In the genomic region with DNA sequence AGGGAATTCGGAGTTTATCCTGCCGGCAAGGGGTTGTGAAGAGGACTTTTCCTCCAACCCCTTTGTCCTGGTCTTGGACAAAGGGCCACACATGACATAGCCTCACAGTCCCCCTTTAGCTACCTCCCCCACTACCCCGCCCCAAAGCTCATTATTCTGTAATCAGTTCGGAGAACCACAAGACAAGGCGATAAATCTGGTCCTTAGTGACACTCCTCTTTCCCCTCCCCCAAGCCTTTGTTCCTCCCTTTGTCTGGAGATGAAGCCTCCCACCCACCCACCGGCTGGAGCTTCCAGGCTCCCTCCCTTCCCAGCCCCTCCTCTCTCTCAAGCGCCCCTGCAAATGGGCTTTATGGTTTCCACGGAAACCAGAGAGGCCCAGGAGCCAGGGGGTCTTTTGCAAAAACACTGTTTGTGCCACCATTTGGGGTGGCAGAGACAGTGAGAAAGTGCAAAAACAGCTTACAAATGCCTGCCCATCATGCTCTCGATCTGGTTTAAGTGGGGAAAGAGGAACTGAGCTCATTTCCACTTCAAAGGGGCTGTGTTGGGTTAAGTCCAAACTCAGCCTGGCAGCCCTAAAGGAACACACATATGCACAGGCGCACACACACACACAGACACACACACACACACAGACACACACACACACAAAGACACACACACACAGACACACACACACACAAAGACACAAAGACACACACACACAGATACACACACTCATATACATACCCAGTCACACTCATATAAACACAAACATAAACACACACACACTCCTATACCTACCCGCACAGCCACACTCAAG, we compare ENCODE assay signal across 11 cellular contexts. TPM values are rescaled to one million over a fixed set of nuclear protein-coding genes. Genes with fewer than 3 reads are reported as not detected.
DNase-seq lines count a peak whose midpoint lies in the region; ATAC-seq and TF ChIP-seq lines count a peak whose summit lies in the region.
"Had no signal": no experiment of that assay in that cellular context is flagged by ENCODE, and none has a peak within 500 bp of the region (broad histone marks: within the 10 kb centered on the region; RNA-seq: fewer than 3 reads in every experiment).

No MANE protein-coding gene starts in this region.

- peak; percentile 72 for DNase-seq in H9
- DNase-seq in cardiac muscle cell (ENCODE audit: low read depth in 1 of 2, low spot score in 1 of 2), result peak; percentile 50 to 61
- peak; percentile 92 for DNase-seq in retina
- no peak for DNase-seq in globus pallidus (ENCODE audit: low spot score)
- DNase-seq: activated CD8-positive, alpha-beta memory T cell treated with anti-CD3 and anti-CD28 coated beads, Interleukin-2, amount 50 U/mL, for 48 hours; DMS79 had no signal

- H3K4ac ChIP-seq in H9 (ENCODE audit: low read depth, low read length), result no peak overlapping the region

- no peak overlapping the region for H4K8ac ChIP-seq in H9 (replicated peaks; ENCODE audit: insufficient read length, low read depth, low read length)

- ATAC-seq in GM19035 (IDR thresholded peaks at IDR 0.05; ENCODE audit: unreplicated experiment), result no peak
- no peak for ATAC-seq in stimulated activated memory B cell treated with anti-CD40 and anti-IgM and Interleukin-4, amounts not matched to agents 10 μg/mL and 1 μg/mL and 100 μg/mL, for 72 hours
- no peak for ATAC-seq in HG03565 (IDR thresholded peaks at IDR 0.05; ENCODE audit: unreplicated experiment)

- H3K14ac ChIP-seq in H9 (ENCODE audit: insufficient read depth, low read length), result no peak overlapping the region

- H3T11ph ChIP-seq in H9 (ENCODE audit: low read length), result no peak overlapping the region

- H3K4me2 ChIP-seq in H9 (ENCODE audit: insufficient read depth, insufficient read length, low read length), result peak overlapping the region; percentile 36
- H3K4me2 ChIP-seq in OCI-LY3 (ENCODE audit: low read length), result peak overlapping the region; percentile 28; the same call in 1 of the 2 replicates

- H2AFZ ChIP-seq in H9 (ENCODE audit: low read length) (no peak overlapping the region), OCI-LY3 (ENCODE audit: low read depth, low read length) (0 out of 2 replicates have a peak overlapping the region, but pooled peaks have one; percentile 39)

- TF ChIP-seq CTCF in H9 (conservative IDR thresholded peaks at IDR 0.05) (no peak), OCI-LY3 (IDR thresholded peaks at IDR 0.05; ENCODE audit: low read depth, low read length) (no peak), cardiac muscle cell (IDR thresholded peaks at IDR 0.05; ENCODE audit: low read depth, low read length) (no peak)

- no peaks in the 10 kb centered on the region for H3K9me3 Mint-ChIP-seq in H9
- no peaks in the 10 kb centered on the region for H3K9me3 Mint-ChIP-seq in stimulated activated memory B cell treated with anti-CD40 and anti-IgM and Interleukin-4, amounts not matched to agents 10 μg/mL and 1 μg/mL and 100 μg/mL, for 72 hours

- H4K91ac ChIP-seq in H9 (ENCODE audit: insufficient read length, low read depth, low read length), result no peak overlapping the region

- H3K23me2 ChIP-seq in H9 (ENCODE audit: insufficient read length, low read depth, low read length, poor library complexity, severe bottlenecking), result no peaks in the 10 kb centered on the region

- H3K9me3 ChIP-seq in H9 (ENCODE audit: control insufficient read depth, low read depth, low read length) (no peaks in the 10 kb centered on the region), OCI-LY3 (ENCODE audit: insufficient read depth, low read length) (no peaks in the 10 kb centered on the region), cardiac muscle cell (ENCODE audit: low read depth) (no peaks in the 10 kb centered on the region)
- H3K9me3 ChIP-seq: MG63 had no signal

- no peak overlapping the region for H3K23ac ChIP-seq in H9 (ENCODE audit: insufficient read length, low read depth, low read length)

- H3K27ac ChIP-seq in H9 (ENCODE audit: insufficient read length, low read depth, low read length) (no peak overlapping the region), OCI-LY3 (ENCODE audit: low read length) (no peak overlapping the region), cardiac muscle cell (peak overlapping the region; percentile 82)

- H3K4me1 ChIP-seq in H9 (ENCODE audit: insufficient read depth, low read length) (peaks cover 4% of the 10 kb centered on the region; the same call in 1 of the 2 replicates), OCI-LY3 (ENCODE audit: low read length) (peaks cover 6% of the 10 kb centered on the region), cardiac muscle cell (ENCODE audit: low read depth) (peaks cover 38% of the 10 kb centered on the region)

- no peak overlapping the region for H2BK120ac ChIP-seq in H9 (ENCODE audit: low read depth, low read length, poor library complexity, severe bottlenecking)

- H3K4me3 ChIP-seq in OCI-LY3 (ENCODE audit: low read length), result no peak overlapping the region
- H3K4me3 ChIP-seq in cardiac muscle cell, result no peak overlapping the region
- H3K4me3 ChIP-seq: MG63 had no signal

- no peak overlapping the region for H3K4me3 Mint-ChIP-seq in H9
- H3K4me3 Mint-ChIP-seq in stimulated activated memory B cell treated with anti-CD40 and anti-IgM and Interleukin-4, amounts not matched to agents 10 μg/mL and 1 μg/mL and 100 μg/mL, for 72 hours, result no peak overlapping the region

- peaks cover 2% of the 10 kb centered on the region for H3K27me3 Mint-ChIP-seq in H9 (ENCODE audit: low read depth)
- H3K27me3 Mint-ChIP-seq in stimulated activated memory B cell treated with anti-CD40 and anti-IgM and Interleukin-4, amounts not matched to agents 10 μg/mL and 1 μg/mL and 100 μg/mL, for 72 hours, result peaks cover 8% of the 10 kb centered on the region

- H3K9ac ChIP-seq in H9 (ENCODE audit: extremely low read depth, insufficient read length, low read length) (no peak overlapping the region), OCI-LY3 (ENCODE audit: low read length) (no peak overlapping the region)

- no peak overlapping the region for H2BK5ac ChIP-seq in H9 (ENCODE audit: insufficient read length, low read length)

- no peak overlapping the region for H3K56ac ChIP-seq in H9 (ENCODE audit: insufficient read length, low read depth, low read length)

- peaks cover 15% of the 10 kb centered on the region in 2 experiments for H3K4me1 Mint-ChIP-seq in H9
- H3K4me1 Mint-ChIP-seq in stimulated activated memory B cell treated with anti-CD40 and anti-IgM and Interleukin-4, amounts not matched to agents 10 μg/mL and 1 μg/mL and 100 μg/mL, for 72 hours, result no peaks in the 10 kb centered on the region

- no peak overlapping the region for H2BK12ac ChIP-seq in H9 (ENCODE audit: insufficient read length, low read depth, low read length)

- H4K5ac ChIP-seq in H9 (ENCODE audit: insufficient read length, low read depth, low read length), result no peak overlapping the region

- no peaks in the 10 kb centered on the region; a peak in 1 of 7 replicates for H3K36me3 Mint-ChIP-seq in H9 (ENCODE audit: insufficient read depth in 1 of 3, low read depth in 3 of 3)
- no peaks in the 10 kb centered on the region for H3K36me3 Mint-ChIP-seq in stimulated activated memory B cell treated with anti-CD40 and anti-IgM and Interleukin-4, amounts not matched to agents 10 μg/mL and 1 μg/mL and 100 μg/mL, for 72 hours

- H3K79me1 ChIP-seq in H9 (ENCODE audit: insufficient read depth, low read depth, low read length, poor library complexity, severe bottlenecking), result no peaks in the 10 kb centered on the region

- H3K27me3 ChIP-seq in H9 (ENCODE audit: insufficient read depth, low read length) (no peaks in the 10 kb centered on the region), OCI-LY3 (ENCODE audit: low read depth, low read length) (peaks cover 15% of the 10 kb centered on the region; the same call in 1 of the 2 replicates), cardiac muscle cell (no peaks in the 10 kb centered on the region)
- H3K27me3 ChIP-seq: MG63 had no signal

- H4K20me1 ChIP-seq in H9 (ENCODE audit: control insufficient read depth, insufficient read depth, insufficient read length), result no peaks in the 10 kb centered on the region
- no peaks in the 10 kb centered on the region for H4K20me1 ChIP-seq in OCI-LY3 (ENCODE audit: insufficient read depth, low read length)

- no peak overlapping the region for H2AK5ac ChIP-seq in H9 (ENCODE audit: insufficient read length, low read length)

- no peak overlapping the region for H3K27ac Mint-ChIP-seq in H9
- no peak overlapping the region for H3K27ac Mint-ChIP-seq in stimulated activated memory B cell treated with anti-CD40 and anti-IgM and Interleukin-4, amounts not matched to agents 10 μg/mL and 1 μg/mL and 100 μg/mL, for 72 hours

- 100% methylated on average over 1 of the region's 11 CpGs for WGBS in H9 (ENCODE audit: extremely low coverage, insufficient read length, low lambda C conversion rate)

- no peak overlapping the region for H2BK20ac ChIP-seq in H9 (ENCODE audit: low read depth, low read length, poor library complexity, severe bottlenecking)

- no peak overlapping the region for H2BK15ac ChIP-seq in H9 (ENCODE audit: low read depth, low read length)

- H3K79me2 ChIP-seq in H9 (ENCODE audit: insufficient read depth, low read length), result no peaks in the 10 kb centered on the region
- no peaks in the 10 kb centered on the region for H3K79me2 ChIP-seq in OCI-LY3 (ENCODE audit: low read length)

- H3K36me3 ChIP-seq in OCI-LY3 (replicated peaks; ENCODE audit: low read depth, low read length) (no peaks in the 10 kb centered on the region), cardiac muscle cell (no peaks in the 10 kb centered on the region)
- H3K36me3 ChIP-seq: MG63 had no signal

- no peak overlapping the region for H3K18ac ChIP-seq in H9 (ENCODE audit: insufficient read length, low read depth, low read length)

RNA-seq across cellular contexts. Expression of gene APLNR, which starts 23.6 kb away (rescaled TPM):
- total RNA-seq in H9 (2021) (0.37 and 0.39 TPM in 2 replicates), cardiac muscle cell (9.8 and 16.0 TPM in 2 replicates)
- 7.2 and 13.6 TPM in 2 replicates for polyA plus RNA-seq in cardiac muscle cell

RNA-seq across cellular contexts. Expression of gene LRRC55, which starts 31.7 kb away (rescaled TPM):
- total RNA-seq in H9 (2021), result 0.90 and 1.0 TPM in 2 replicates
- total RNA-seq in cardiac muscle cell, result 0.11 and 0.21 TPM in 2 replicates
- 0.12 TPM in 1 of 2 replicates, not detected in the other for polyA plus RNA-seq in cardiac muscle cell
